9 cellular contexts compared by ENCODE assay signal in the genomic region with DNA sequence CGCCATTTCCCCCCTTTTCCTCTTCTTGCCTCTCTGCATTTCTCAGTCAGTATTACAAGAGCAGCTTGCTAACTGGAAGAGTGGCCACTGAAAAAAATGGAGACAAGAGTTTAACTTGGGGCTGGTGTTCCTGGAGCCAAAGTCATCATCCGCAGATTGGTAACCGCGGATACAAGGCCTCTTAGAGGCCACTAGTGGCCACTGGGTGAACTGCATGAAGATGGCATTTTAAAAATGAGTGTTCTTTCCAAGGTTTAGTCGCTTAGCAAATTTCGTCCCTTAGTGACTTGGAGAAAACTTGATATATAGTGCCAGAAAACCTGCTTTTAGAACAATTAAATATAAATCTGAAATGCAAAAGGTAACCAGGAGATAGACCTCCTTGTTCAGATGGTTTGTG. TPM values are rescaled to one million over a fixed set of nuclear protein-coding genes. Genes with fewer than 3 reads are reported as not detected.
A peak's percentile ranks its signal among the peaks of the same experiment; 100 is the strongest.
DNase-seq lines count a peak whose midpoint lies in the region; ATAC-seq and TF ChIP-seq lines count a peak whose summit lies in the region.
"Had no signal": no experiment of that assay in that cellular context is flagged by ENCODE, and none has a peak within 500 bp of the region (broad histone marks: within the 10 kb centered on the region; RNA-seq: fewer than 3 reads in every experiment).

No MANE protein-coding gene starts in this region.

- no peak overlapping the region for H2AFZ ChIP-seq in mammary epithelial cell (ENCODE audit: low read depth, low read length)

- H3K4me2 ChIP-seq in mammary epithelial cell (ENCODE audit: insufficient read depth, low read depth, low read length) = no peak overlapping the region

- no peaks in the 10 kb centered on the region for H3K9me3 Mint-ChIP-seq in CD8-positive, alpha-beta T cell

- in situ Hi-C loops in mammary epithelial cell (cut with MboI; ENCODE audit: low sequenced_read_pairs in 2 of 2) = no loop called here

- intact Hi-C loops in CD8-positive, alpha-beta T cell (cut with DNase I, micrococcal nuclease) = loop anchor here in 1 of 2 experiments (1.0 to 10.0 kb wide), 3 partner anchors 232 to 1171 kb away; no protein-coding TSS in a partner anchor
- intact Hi-C loops in mammary epithelial cell (cut with micrococcal nuclease) = loop anchor here (1.0 to 5.0 kb wide), 3 partner anchors 152 to 232 kb away; no protein-coding TSS in a partner anchor

- H3K9me3 ChIP-seq in CD8-positive, alpha-beta T cell (ENCODE audit: low read length) = no peaks in the 10 kb centered on the region
- H3K9me3 ChIP-seq in mammary epithelial cell (replicated peaks; ENCODE audit: insufficient read depth, low read length) = no peaks in the 10 kb centered on the region
- H3K9me3 ChIP-seq in liver (ENCODE audit: control insufficient read depth in 4 of 4, low read length in 3 of 4) = no peaks in the 10 kb centered on the region
- H3K9me3 ChIP-seq in thoracic aorta = no peaks in the 10 kb centered on the region
- H3K9me3 ChIP-seq: SJSA1 had no signal

- H3K4me3 Mint-ChIP-seq in CD8-positive, alpha-beta T cell = no peak overlapping the region

- H3K27me3 Mint-ChIP-seq in CD8-positive, alpha-beta T cell (ENCODE audit: low read depth) = peaks cover 42% of the 10 kb centered on the region

- no TSS peak for BruUV-seq in mammary epithelial cell (replicated peaks; lab: Mats Ljungman, UMichigan)

- DNase-seq in CD8-positive, alpha-beta T cell = peak in 2 of 7 experiments; percentile 14 to 25
- DNase-seq in GM20000 (ENCODE audit: low spot score) (peak; percentile 54), NCI-H774 (lab: John Stamatoyannopoulos, UW) (peak; percentile 18), mammary epithelial cell (peak; percentile 20), thoracic aorta (ENCODE audit: low spot score) (no peak)

- no peaks in the 10 kb centered on the region for H3K36me3 Mint-ChIP-seq in CD8-positive, alpha-beta T cell

- H3K4me3 ChIP-seq in CD8-positive, alpha-beta T cell (ENCODE audit: low read depth, low read length) = no peak overlapping the region
- H3K4me3 ChIP-seq in mammary epithelial cell (replicated peaks in 1 of 3; ENCODE audit: insufficient read depth in 1 of 3, low read depth in 2 of 3, low read length in 3 of 3) (no peak overlapping the region), liver (ENCODE audit: low read depth in 1 of 3, low read length in 3 of 3) (no peak overlapping the region), thoracic aorta (no peak overlapping the region)
- H3K4me3 ChIP-seq: SJSA1 had no signal

- no peaks in the 10 kb centered on the region for H3K79me2 ChIP-seq in mammary epithelial cell (ENCODE audit: insufficient read depth, low read length)

- no peak overlapping the region for H3K27ac Mint-ChIP-seq in CD8-positive, alpha-beta T cell

- H3K9ac ChIP-seq in mammary epithelial cell (ENCODE audit: insufficient read depth, low read length) (no peak overlapping the region), liver (ENCODE audit: low read depth in 1 of 2, low read length in 2 of 2) (no peak overlapping the region)

- peaks cover 5% of the 10 kb centered on the region for H3K4me1 Mint-ChIP-seq in CD8-positive, alpha-beta T cell (ENCODE audit: low read depth)

- H3K27ac ChIP-seq in CD8-positive, alpha-beta T cell (ENCODE audit: low read depth, low read length) = no peak overlapping the region
- H3K27ac ChIP-seq in mammary epithelial cell (ENCODE audit: insufficient read depth, low read depth, low read length) = no peak overlapping the region
- no peak overlapping the region for H3K27ac ChIP-seq in liver (ENCODE audit: low read depth in 1 of 2, low read length in 2 of 2)
- no peak overlapping the region for H3K27ac ChIP-seq in thoracic aorta
- H3K27ac ChIP-seq: SJSA1 had no signal

- TF ChIP-seq CTCF in CD8-positive, alpha-beta T cell (IDR thresholded peaks at IDR 0.05) = peak; percentile 80
- TF ChIP-seq CTCF in GM20000 (IDR thresholded peaks at IDR 0.05; ENCODE audit: extremely low read depth, missing control alignments) (peak; percentile 68), mammary epithelial cell (conservative IDR thresholded peaks at IDR 0.05 in 1 of 2, IDR thresholded peaks at IDR 0.05 in 1 of 2; ENCODE audit: extremely low read depth in 1 of 2, insufficient read depth in 1 of 2, low read depth in 1 of 2, low read length in 2 of 2) (peak; percentile 72 to 86), liver (IDR thresholded peaks at IDR 0.05; ENCODE audit: low read depth, low read length, missing input control) (peak; percentile 79), thoracic aorta (IDR thresholded peaks at IDR 0.05) (peak; percentile 68)

- TF ChIP-seq RAD21 in liver (IDR thresholded peaks at IDR 0.05) = peak; percentile 81 to 83

- CTCF ChIA-PET in CD8-positive, alpha-beta T cell (lab: Charles Lee) = no interaction called here
- CTCF ChIA-PET in mammary epithelial cell (lab: Charles Lee; ENCODE audit: low non-redundant PET) = no interaction called here

- WGBS in mammary epithelial cell (ENCODE audit: low coverage, missing lambda C conversion rate) = 16% methylated on average over 6 of the region's 6 CpGs
- WGBS in liver = 17% methylated on average over 6 of the region's 6 CpGs

- no peak for ATAC-seq in CD8-positive, alpha-beta T cell
- ATAC-seq in thoracic aorta (ENCODE audit: insufficient number of reproducible peaks, low FRiP score, low read depth) (no peak), HG02852 (IDR thresholded peaks at IDR 0.05; ENCODE audit: unreplicated experiment) (no peak), HG03108 (IDR thresholded peaks at IDR 0.05; ENCODE audit: unreplicated experiment) (no peak)

- POLR2A ChIA-PET in CD8-positive, alpha-beta T cell (lab: Charles Lee) = no interaction called here

- H3K4me1 ChIP-seq in CD8-positive, alpha-beta T cell (ENCODE audit: insufficient read depth, low read length) = no peaks in the 10 kb centered on the region
- H3K4me1 ChIP-seq in mammary epithelial cell (ENCODE audit: insufficient read depth, low read length) = peaks cover 3% of the 10 kb centered on the region
- peaks cover 0 to 4% (median 0%) of the 10 kb centered on the region in 4 donors for H3K4me1 ChIP-seq in liver (ENCODE audit: control insufficient read depth in 4 of 4, insufficient read depth in 4 of 4, low read length in 3 of 4)
- no peaks in the 10 kb centered on the region for H3K4me1 ChIP-seq in thoracic aorta (ENCODE audit: control insufficient read depth in 1 of 2, low read depth in 2 of 2)

- dilution Hi-C loops in mammary epithelial cell (cut with HindIII; ENCODE audit: low sequenced_read_pairs) = no loop called here

- no peaks in the 10 kb centered on the region for H3K36me3 ChIP-seq in CD8-positive, alpha-beta T cell (ENCODE audit: insufficient read depth, low read length)
- no peaks in the 10 kb centered on the region for H3K36me3 ChIP-seq in mammary epithelial cell (ENCODE audit: insufficient read depth, low read length)
- H3K36me3 ChIP-seq in liver (ENCODE audit: control insufficient read depth in 4 of 4, insufficient read depth in 3 of 4, low read depth in 1 of 4, low read length in 3 of 4) = no peaks in the 10 kb centered on the region
- H3K36me3 ChIP-seq in thoracic aorta = no peaks in the 10 kb centered on the region
- H3K36me3 ChIP-seq: SJSA1 had no signal

- H4K20me1 ChIP-seq in mammary epithelial cell (ENCODE audit: insufficient read depth, low read length) = no peaks in the 10 kb centered on the region

- peaks cover 7% of the 10 kb centered on the region for H3K27me3 ChIP-seq in CD8-positive, alpha-beta T cell (ENCODE audit: insufficient read depth, low read length)
- H3K27me3 ChIP-seq in mammary epithelial cell (ENCODE audit: insufficient read depth, low read length) (peaks cover 17% of the 10 kb centered on the region), liver (ENCODE audit: control insufficient read depth in 4 of 4, insufficient read depth in 4 of 4, low read length in 3 of 4) (peaks cover 0 to 9% (median 1%) of the 10 kb centered on the region in 4 donors), thoracic aorta (replicated peaks; ENCODE audit: insufficient read depth) (no peaks in the 10 kb centered on the region)
- H3K27me3 ChIP-seq: SJSA1 had no signal

TF ChIP-seq in liver, 16 proteins besides CTCF, POLR2A, EP300 and RAD21:
- no peak for TF ChIP-seq FOXA1 (IDR thresholded peaks at IDR 0.05)

RNA-seq across cellular contexts. Expression of gene F13A1, which starts 4.8 kb away (rescaled TPM):
- under 1 TPM in 1 of 2 experiments, not detected in 1; 0.41 TPM for total RNA-seq in CD8-positive, alpha-beta T cell
- total RNA-seq in mammary epithelial cell (not detected), liver (10 to 100 TPM in 1 of 2 donors, 1 to 10 TPM in 1; 4.9 to 18.3 TPM), thoracic aorta (100 to 1,000 TPM; 156 to 228 TPM)
- polyA plus RNA-seq in mammary epithelial cell (not detected), liver (1 to 10 TPM in 1 of 2 donors, under 1 TPM in 1; 0.46 to 5.3 TPM)
- polyA minus RNA-seq in mammary epithelial cell = not detected

Comparison
In these comparisons a context has a peak if more than half of its experiments do, and no peak if none do; other contexts are left out.
1. RNA of gene F13A1, which starts 4.8 kb away (total RNA-seq): 156 to 228 TPM in thoracic aorta; 4.9 to 18.3 TPM in liver, 0.41 TPM in CD8-positive, alpha-beta T cell and not detected in mammary epithelial cell; every median in the first group is over 4 times any median in the second.
2. Peak in every context shown above with its lines, with median percentiles within 50 percentile points of each other: CTCF ChIP-seq.